Comparison of ENCODE assay signal across 9 cellular contexts in genomic region chr19:18849838-18850400, GRCh38. TPM values are rescaled to one million over a fixed set of nuclear protein-coding genes. Genes with fewer than 3 reads are reported as not detected.
A peak's percentile ranks its signal among the peaks of the same experiment; 100 is the strongest.
DNase-seq lines count a peak whose midpoint lies in the region; FAIRE-seq and TF ChIP-seq lines count a peak whose summit lies in the region.
"Had no signal": no experiment of that assay in that cellular context is flagged by ENCODE, and none has a peak within 500 bp of the region (broad histone marks: within the 10 kb centered on the region; RNA-seq: fewer than 3 reads in every experiment).

No MANE protein-coding gene starts in this region.

- H3K27ac Mint-ChIP-seq in neural progenitor cell: no peak overlapping the region

- H3K27ac ChIP-seq in HL-60 (replicated peaks) (peak overlapping the region; percentile 11; the same call in 1 of the 2 replicates), adrenal gland (peak overlapping the region in 4 of 5 donors; percentile 57 to 89 (median 75)), kidney (ENCODE audit: low read depth in 2 of 2, low read length in 2 of 2) (peak overlapping the region; percentile 25 to 67), suprapubic skin (peak overlapping the region; percentile 77), neural progenitor cell (no peak overlapping the region)

- no peak overlapping the region for H3K4me2 ChIP-seq in neural progenitor cell

- H3K4me1 ChIP-seq in adrenal gland (replicated peaks in 1 of 2) (peaks cover 33 to 53% of the 10 kb centered on the region in 2 donors), kidney (ENCODE audit: control insufficient read depth in 1 of 2, insufficient read depth in 1 of 2, low read depth in 1 of 2, low read length in 2 of 2) (peaks cover 28 to 38% of the 10 kb centered on the region in 2 donors), suprapubic skin (peaks cover 62% of the 10 kb centered on the region), HAP-1 (no peaks in the 10 kb centered on the region), neural progenitor cell (no peaks in the 10 kb centered on the region)

- in situ Hi-C loops in HAP-1 (cut with MboI; ENCODE audit: low sequenced_read_pairs): loop anchor here (10.0 kb wide), 1 partner anchor 395 kb away; no protein-coding TSS in a partner anchor

- intact Hi-C loops in adrenal gland (cut with DNase I): loop anchor here (5.0 to 10.0 kb wide), 4 partner anchors 255 to 395 kb away; no protein-coding TSS in a partner anchor
- intact Hi-C loops in kidney (cut with DNase I): loop anchor here (10.0 kb wide), 1 partner anchor 255 kb away; no protein-coding TSS in a partner anchor

- FAIRE-seq in kidney (lab: Jason Lieb, UNC): no peak

- H4K20me1 ChIP-seq in neural progenitor cell (ENCODE audit: low read depth): peaks cover 73% of the 10 kb centered on the region

- TF ChIP-seq EP300 in suprapubic skin (IDR thresholded peaks at IDR 0.05): no peak

- H3K9ac ChIP-seq in kidney (ENCODE audit: low read length in 2 of 2) (no peak overlapping the region), neural progenitor cell (no peak overlapping the region)

- TF ChIP-seq POLR2A in adrenal gland (IDR thresholded peaks at IDR 0.05): no peak
- TF ChIP-seq POLR2A in suprapubic skin (IDR thresholded peaks at IDR 0.05): no peak

- peaks cover 11% of the 10 kb centered on the region for H3F3A ChIP-seq in neural progenitor cell (ENCODE audit: low read depth)

- peaks cover 0 to 52% of the 10 kb centered on the region in 2 donors for H3K36me3 ChIP-seq in adrenal gland (replicated peaks in 1 of 2)
- peaks cover 25 to 50% of the 10 kb centered on the region in 2 donors for H3K36me3 ChIP-seq in kidney (ENCODE audit: control insufficient read depth in 1 of 2, insufficient read depth in 2 of 2, low read length in 2 of 2)
- H3K36me3 ChIP-seq in suprapubic skin: peaks cover 50% of the 10 kb centered on the region
- peaks cover 76% of the 10 kb centered on the region for H3K36me3 ChIP-seq in HAP-1 (replicated peaks)
- no peaks in the 10 kb centered on the region for H3K36me3 ChIP-seq in neural progenitor cell

- WGBS in adrenal gland, 4 donors: 34 to 40% (median 34%) methylated on average over 10 to 16 of the region's 16 CpGs
- WGBS in suprapubic skin: 49% methylated on average over 16 of the region's 16 CpGs

- H3K79me2 ChIP-seq in neural progenitor cell (ENCODE audit: low read depth): peaks cover 20% of the 10 kb centered on the region

- H3K27me3 Mint-ChIP-seq in neural progenitor cell (ENCODE audit: insufficient read depth, low read depth): peaks cover 3% of the 10 kb centered on the region

- TF ChIP-seq CTCF in HL-60 (IDR thresholded peaks at IDR 0.05; ENCODE audit: insufficient read depth, low read length): no peak
- no peak for TF ChIP-seq CTCF in adrenal gland (IDR thresholded peaks at IDR 0.05)
- TF ChIP-seq CTCF in kidney (IDR thresholded peaks at IDR 0.05; ENCODE audit: borderline replicate concordance, extremely low read depth, insufficient read depth): no peak
- no peak for TF ChIP-seq CTCF in suprapubic skin (IDR thresholded peaks at IDR 0.05)
- no peak for TF ChIP-seq CTCF in neural progenitor cell (IDR thresholded peaks at IDR 0.05)

- no peak overlapping the region for H3K4me3 Mint-ChIP-seq in neural progenitor cell

- no peak overlapping the region for H3K4me3 ChIP-seq in HL-60 (replicated peaks; ENCODE audit: insufficient read depth, low read length)
- no peak overlapping the region for H3K4me3 ChIP-seq in adrenal gland
- H3K4me3 ChIP-seq in kidney (ENCODE audit: low read length in 2 of 2): no peak overlapping the region
- H3K4me3 ChIP-seq in suprapubic skin: no peak overlapping the region
- no peak overlapping the region for H3K4me3 ChIP-seq in HAP-1
- H3K4me3 ChIP-seq in neural progenitor cell: no peak overlapping the region

- no peak overlapping the region for H2AFZ ChIP-seq in neural progenitor cell (replicated peaks)

- no peaks in the 10 kb centered on the region for H3K9me3 Mint-ChIP-seq in neural progenitor cell

- DNase-seq in HL-60 (ENCODE audit: low read depth in 1 of 2, low spot score in 1 of 2) (no peak), adrenal gland (no peak), kidney (peak; percentile 47), suprapubic skin (ENCODE audit: low spot score in 2 of 2) (no peak), HuH-7 (ENCODE audit: low spot score) (no peak), HAP-1 (ENCODE audit: low spot score in 2 of 2) (no peak), neural progenitor cell (ENCODE audit: low spot score) (no peak)
- DNase-seq: NCI-H1417, RPMI8226 had no signal

- H3K27me3 ChIP-seq in HL-60 (ENCODE audit: insufficient read depth, poor library complexity, severe bottlenecking) (no peaks in the 10 kb centered on the region), adrenal gland (no peaks in the 10 kb centered on the region), suprapubic skin (no peaks in the 10 kb centered on the region), HAP-1 (ENCODE audit: low read depth) (no peaks in the 10 kb centered on the region), neural progenitor cell (no peaks in the 10 kb centered on the region)

- H3K4me1 Mint-ChIP-seq in neural progenitor cell: peaks cover 8% of the 10 kb centered on the region

- H3K36me3 Mint-ChIP-seq in neural progenitor cell: peaks cover 17% of the 10 kb centered on the region

- H3K9me3 ChIP-seq in adrenal gland (replicated peaks in 1 of 3) (no peaks in the 10 kb centered on the region), kidney (ENCODE audit: control insufficient read depth in 1 of 2, low read length in 2 of 2) (no peaks in the 10 kb centered on the region), suprapubic skin (no peaks in the 10 kb centered on the region), HAP-1 (no peaks in the 10 kb centered on the region), neural progenitor cell (ENCODE audit: low read depth) (no peaks in the 10 kb centered on the region)

RNA-seq across cellular contexts. Expression of gene UPF1, which starts 18.2 kb away (rescaled TPM):
- total RNA-seq in adrenal gland: 100 to 1,000 TPM in 1 of 8 donors, 10 to 100 TPM in 7; 57.7 to 141 (median 80.1) TPM
- polyA plus RNA-seq in adrenal gland: 10 to 100 TPM; 27.6 to 80.8 (median 55.1) TPM
- total RNA-seq in kidney: 70.1 TPM
- 34.2 TPM for polyA plus RNA-seq in kidney (ENCODE audit: insufficient read depth, low read depth, low replicate concordance)
- 100 to 1,000 TPM in 2 of 4 donors, 10 to 100 TPM in 2; 74.7 to 160 (median 99.2) TPM for total RNA-seq in suprapubic skin
- 65.2 and 69.8 TPM in 2 replicates for total RNA-seq in neural progenitor cell (ENCODE audit: low replicate concordance)

RNA-seq across cellular contexts. Expression of gene CERS1, which starts 46.0 kb away (rescaled TPM):
- total RNA-seq in adrenal gland: 1 to 10 TPM in 2 of 8 donors, under 1 TPM in 3, not detected in 3; 0.29 to 2.6 (median 0.92) TPM
- 1 to 10 TPM; 1.8 to 4.3 (median 2.8) TPM for polyA plus RNA-seq in adrenal gland
- 0.50 TPM for total RNA-seq in kidney
- polyA plus RNA-seq in kidney (ENCODE audit: insufficient read depth, low read depth, low replicate concordance): not detected
- under 1 TPM in 1 of 4 donors, not detected in 3; 0.68 TPM for total RNA-seq in suprapubic skin
- 1.9 and 7.6 TPM in 2 replicates for total RNA-seq in neural progenitor cell (ENCODE audit: low replicate concordance)

RNA-seq across cellular contexts. Expression of gene COMP, which starts 58.8 kb away (rescaled TPM):
- total RNA-seq in adrenal gland (under 1 TPM in 1 of 8 donors, not detected in 7; 0.11 TPM), kidney (33.2 TPM), suprapubic skin (1 to 10 TPM; 5.1 to 9.1 (median 6.9) TPM), neural progenitor cell (ENCODE audit: low replicate concordance) (not detected in 2 replicates)
- polyA plus RNA-seq in adrenal gland (under 1 TPM in 2 of 3 donors, not detected in 1; 0.16 to 0.17 TPM), kidney (ENCODE audit: insufficient read depth, low read depth, low replicate concordance) (1.8 TPM)
